In genomic region chr2:237967463-237967871, GRCh38 we compare ENCODE assay signal across 8 cellular contexts. TPM values are rescaled to one million over a fixed set of nuclear protein-coding genes. Genes with fewer than 3 reads are reported as not detected.
DNase-seq lines count a peak whose midpoint lies in the region; ATAC-seq and TF ChIP-seq lines count a peak whose summit lies in the region.

No MANE protein-coding gene starts in this region.

- H3K36me3 ChIP-seq in BJ (ENCODE audit: control insufficient read depth, insufficient read depth, low read length) = no peaks in the 10 kb centered on the region; the same call in 1 of the 2 replicates
- peaks cover 5 to 8% of the 10 kb centered on the region in 2 donors for H3K36me3 ChIP-seq in neuronal stem cell (replicated peaks in 1 of 2; ENCODE audit: control insufficient read depth in 2 of 2, insufficient read depth in 2 of 2, low read length in 2 of 2)

- no peak overlapping the region for H2BK15ac ChIP-seq in neuronal stem cell (ENCODE audit: low read length)

- H3K4me3 Mint-ChIP-seq in HFFc6 = peak overlapping the region; percentile 95

- DNase-seq in BJ (ENCODE audit: low read depth) (no peak), HFFc6 (no peak), foreskin fibroblast (peak; percentile 10 to 46), neuronal stem cell (ENCODE audit: low spot score) (no peak), pons (ENCODE audit: low spot score) (no peak), globus pallidus (ENCODE audit: low spot score) (no peak)
- DNase-seq in activated T-cell treated with anti-CD3 and anti-CD28 coated beads, Interleukin-2, amount 50 U/mL, for 48 hours = peak; percentile 45 to 49

- peaks cover 7% of the 10 kb centered on the region in 2 donors for H3K4me1 ChIP-seq in neuronal stem cell (ENCODE audit: control insufficient read depth in 2 of 2, insufficient read depth in 1 of 2, low read depth in 1 of 2, low read length in 2 of 2)

- ATAC-seq in HG02938 (IDR thresholded peaks at IDR 0.05; ENCODE audit: unreplicated experiment) = no peak

- no peak overlapping the region for H3K4ac ChIP-seq in neuronal stem cell (ENCODE audit: low read length)

- POLR2A ChIA-PET in BJ (lab: Charles Lee) = no interaction called here

- H2BK120ac ChIP-seq in neuronal stem cell (ENCODE audit: low read depth, low read length) = peak overlapping the region; percentile 61

- H3K4me3 ChIP-seq in BJ (ENCODE audit: low read depth, low read length) (peak overlapping the region; percentile 89), foreskin fibroblast (ENCODE audit: low read depth in 1 of 2, low read length in 2 of 2) (peak overlapping the region; percentile 72 to 86), neuronal stem cell (ENCODE audit: low read length in 2 of 2) (peak overlapping the region; percentile 89 to 99)

- H2AFZ ChIP-seq in neuronal stem cell (ENCODE audit: low read length) = peak overlapping the region; percentile 74

- peak overlapping the region; percentile 79 for H3K27ac Mint-ChIP-seq in HFFc6

- peak overlapping the region; percentile 99 for H3K9ac ChIP-seq in neuronal stem cell (ENCODE audit: low read depth, low read length, poor library complexity)

- peak overlapping the region; percentile 81 for H2AK5ac ChIP-seq in neuronal stem cell (ENCODE audit: low read depth, low read length)

- H4K8ac ChIP-seq in neuronal stem cell (ENCODE audit: low read depth, low read length) = no peak overlapping the region

- H3K18ac ChIP-seq in neuronal stem cell (ENCODE audit: low read length) = peak overlapping the region; percentile 86

- no peak overlapping the region for H2BK5ac ChIP-seq in neuronal stem cell (ENCODE audit: low read length)

- no peak overlapping the region for H3K27ac ChIP-seq in neuronal stem cell (replicated peaks; ENCODE audit: low read length)

- TF ChIP-seq CTCF in BJ (IDR thresholded peaks at IDR 0.05; ENCODE audit: insufficient read depth, low read depth, low read length) (no peak), HFFc6 (IDR thresholded peaks at IDR 0.05) (no peak), foreskin fibroblast (IDR thresholded peaks at IDR 0.05; ENCODE audit: low read depth, low read length) (no peak)

- H3K36me3 Mint-ChIP-seq in HFFc6 (ENCODE audit: low read depth) = peaks cover 7% of the 10 kb centered on the region

- H3K9me3 ChIP-seq in neuronal stem cell (replicated peaks in 1 of 2; ENCODE audit: control insufficient read depth in 2 of 2, insufficient read depth in 1 of 2, low read depth in 1 of 2, low read length in 2 of 2) = peaks cover 4 to 7% of the 10 kb centered on the region in 2 donors

- H3K4me2 ChIP-seq in neuronal stem cell (ENCODE audit: insufficient read depth, low read length, poor library complexity, severe bottlenecking) = peak overlapping the region; percentile 88

- H4K91ac ChIP-seq in neuronal stem cell (ENCODE audit: low read depth, low read length, poor library complexity) = no peak overlapping the region

- H2BK12ac ChIP-seq in neuronal stem cell (ENCODE audit: low read length) = no peak overlapping the region

- H3K27me3 ChIP-seq in BJ (ENCODE audit: control insufficient read depth, insufficient read depth, low read length) (no peaks in the 10 kb centered on the region), neuronal stem cell (ENCODE audit: control insufficient read depth in 3 of 3, insufficient read depth in 3 of 3, low read depth in 1 of 3, low read length in 3 of 3) (no peaks in the 10 kb centered on the region)

- H3K79me1 ChIP-seq in neuronal stem cell (ENCODE audit: low read depth, low read length) = peaks cover 13% of the 10 kb centered on the region

- peaks cover 1% of the 10 kb centered on the region for H3K27me3 Mint-ChIP-seq in HFFc6 (ENCODE audit: insufficient read depth)

- peaks cover 11% of the 10 kb centered on the region for H3K9me3 Mint-ChIP-seq in HFFc6

- peak overlapping the region; percentile 100 for H3K14ac ChIP-seq in neuronal stem cell (ENCODE audit: low read length)

- WGBS in neuronal stem cell (ENCODE audit: extremely low coverage in 2 of 2, insufficient read length in 2 of 2, insufficient replicate concordance in 1 of 2), 2 donors = no CpG with 5 or more reads among the region's 30 CpGs

- H3K4me1 Mint-ChIP-seq in HFFc6 (ENCODE audit: low read depth) = peaks cover 48% of the 10 kb centered on the region

- CTCF ChIA-PET in BJ (lab: Yijun Ruan, JAX) = no interaction called here

- peak overlapping the region; percentile 77 for H3K23ac ChIP-seq in neuronal stem cell (ENCODE audit: low read depth, low read length, poor library complexity)

RNA-seq across cellular contexts. Expression of gene UBE2F, which starts 0.7 kb away (rescaled TPM):
- polyA plus RNA-seq in BJ (2011; rRNA removed) = 47.9 and 67.4 TPM in 2 replicates
- 13.8 and 15.4 TPM in 2 replicates for polyA minus RNA-seq in BJ (2011; rRNA and poly(A)+ RNA removed)
- total RNA-seq in HFFc6 (2021; fragmentation: NEBNext Ultra II Directional; extraction: Animal tissue kit (Norgen Biotek cat#: 25700)) = 10 to 100 TPM; 48.7 to 54.1 (median 51.5) TPM
- 35.5 TPM for polyA plus RNA-seq in neuronal stem cell (2013, experiment 1 of 2)
- 36.1 TPM for polyA plus RNA-seq in neuronal stem cell (2013, experiment 2 of 2)

Comparison
In these comparisons a context has a peak if more than half of its experiments do, and no peak if none do; other contexts are left out.
1. DNase-seq: peak in activated T-cell treated with anti-CD3 and anti-CD28 coated beads, Interleukin-2, amount 50 U/mL, for 48 hours (2 of 2) and foreskin fibroblast (2 of 2); none in BJ (single experiment), HFFc6 (single experiment), neuronal stem cell (single experiment), pons (single experiment) and globus pallidus (single experiment).
2. Peak in every context shown above with its lines, with median percentiles within 50 percentile points of each other: H3K4me3 ChIP-seq.